19 cellular contexts compared by ENCODE assay signal in the genomic region with DNA sequence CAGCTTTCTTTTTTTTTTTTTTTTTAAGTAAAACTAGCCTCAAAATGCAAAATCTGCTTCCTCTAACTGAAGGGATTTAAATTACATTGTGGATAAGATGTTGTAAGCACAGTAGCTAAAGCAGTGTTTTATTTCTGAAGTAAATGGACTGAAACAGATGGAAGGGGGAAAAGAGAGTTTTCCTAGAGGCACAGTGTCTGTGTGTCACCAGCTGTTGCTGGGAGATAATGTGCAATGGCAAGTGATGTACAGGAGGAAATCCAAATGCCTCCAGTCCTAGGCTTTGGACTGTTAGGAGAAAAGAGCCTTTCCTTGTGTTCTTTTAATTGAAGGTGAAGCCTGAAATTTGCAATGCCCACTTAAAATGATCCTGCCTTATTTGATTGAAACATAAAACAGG.
DNase-seq lines count a peak whose midpoint lies in the region; ATAC-seq, FAIRE-seq and TF ChIP-seq lines count a peak whose summit lies in the region.
"Had no signal": no experiment of that assay in that cellular context is flagged by ENCODE, and none has a peak within 500 bp of the region (broad histone marks: within the 10 kb centered on the region; RNA-seq: fewer than 3 reads in every experiment).

No MANE protein-coding gene starts in this region.

- peak overlapping the region; percentile 64 for H3K4me2 ChIP-seq in OCI-LY7 (ENCODE audit: low read length)
- H3K4me2 ChIP-seq: PC-9 had no signal

- peak; percentile 55 for FAIRE-seq in D721Med (lab: Jason Lieb, UNC)
- FAIRE-seq: GM12892 had no signal

- no peaks in the 10 kb centered on the region for H3K9me2 ChIP-seq in OCI-LY7 (ENCODE audit: insufficient read depth, low read length)

- 0 out of 2 replicates have a peak, but pooled peaks cover 4% of the 10 kb centered on the region for H3K9me3 ChIP-seq in OCI-LY7 (ENCODE audit: low read length)
- H3K9me3 ChIP-seq: BE2C, Caco-2, HAP-1 had no signal

- no peak for ATAC-seq in GM18498 (IDR thresholded peaks at IDR 0.05; ENCODE audit: unreplicated experiment)
- no peak for ATAC-seq in GM21360 (IDR thresholded peaks at IDR 0.05; ENCODE audit: unreplicated experiment)
- ATAC-seq: T-helper 17 cell had no signal

- H3K4me3 Mint-ChIP-seq in Calu3 (ENCODE audit: low read depth, unreplicated experiment): no peak overlapping the region
- H3K4me3 Mint-ChIP-seq: CD4-positive, CD25-positive, alpha-beta regulatory T cell; T-helper 17 cell had no signal

- POLR2A ChIA-PET in OCI-LY7 (lab: Charles Lee): interaction anchor here (0.6 to 3.6 kb wide), 11 partner anchors 8 to 1087 kb away, joined by 3 to 18 read pairs (median 5); partner anchors contain the start of gene YIPF7

- TF ChIP-seq CTCF in D721Med (IDR thresholded peaks at IDR 0.05; ENCODE audit: insufficient read depth, missing control alignments) (no peak), OCI-LY7 (conservative IDR thresholded peaks at IDR 0.05; ENCODE audit: low read length) (no peak), Calu3 (IDR thresholded peaks at IDR 0.05; ENCODE audit: unreplicated experiment) (no peak)

- no peaks in the 10 kb centered on the region for H3K79me2 ChIP-seq in OCI-LY7 (ENCODE audit: insufficient read depth, low read depth, low read length)

- no TSS peak for BruUV-seq in OCI-LY7 (replicated peaks; lab: Mats Ljungman, UMichigan)
- no TSS peak for BruUV-seq in Calu3 (replicated peaks; lab: Mats Ljungman, UMichigan)

- no peaks in the 10 kb centered on the region for H3K4me1 Mint-ChIP-seq in Calu3 (ENCODE audit: low read depth, unreplicated experiment)
- H3K4me1 Mint-ChIP-seq: CD4-positive, CD25-positive, alpha-beta regulatory T cell; T-helper 17 cell had no signal

- CTCF ChIA-PET in OCI-LY7 (lab: Charles Lee; ENCODE audit: unreplicated experiment): no interaction called here
- CTCF ChIA-PET in Calu3 (lab: Charles Lee): interaction anchor here (0.6 kb wide), 1 partner anchor 22 kb away, joined by 3 read pairs; no protein-coding TSS in a partner anchor

- peak overlapping the region; percentile 69 for H3K27ac ChIP-seq in OCI-LY7 (ENCODE audit: low read depth, low read length, poor library complexity, severe bottlenecking)
- H3K27ac ChIP-seq: PC-9 had no signal

- intact Hi-C loops in OCI-LY7 (cut with micrococcal nuclease; ENCODE audit: unreplicated experiment): loop anchor here (2.0 kb wide), 1 partner anchor 42 kb away; no protein-coding TSS in a partner anchor
- intact Hi-C loops in Calu3 (cut with micrococcal nuclease; ENCODE audit: unreplicated experiment): no loop called here

- no peaks in the 10 kb centered on the region for H3K36me3 Mint-ChIP-seq in Calu3 (ENCODE audit: insufficient read depth, unreplicated experiment)
- H3K36me3 Mint-ChIP-seq: CD4-positive, CD25-positive, alpha-beta regulatory T cell had no signal

- peak overlapping the region; percentile 27; the same call in 1 of the 2 replicates for H2AFZ ChIP-seq in OCI-LY7 (ENCODE audit: low read length)
- H2AFZ ChIP-seq: PC-9 had no signal

- H4K20me1 ChIP-seq in OCI-LY7 (ENCODE audit: insufficient read depth, low read length): no peaks in the 10 kb centered on the region

- H3K4me1 ChIP-seq in OCI-LY7 (ENCODE audit: insufficient read depth, low read length, poor library complexity, severe bottlenecking): peaks cover 45% of the 10 kb centered on the region
- H3K4me1 ChIP-seq: BE2C, Caco-2, HAP-1 had no signal

- no peak overlapping the region for H3K4me3 ChIP-seq in OCI-LY7 (ENCODE audit: low read depth, low read length, poor library complexity, severe bottlenecking)
- H3K4me3 ChIP-seq: HAP-1, PC-9 had no signal

- H3K27me3 Mint-ChIP-seq in Calu3 (ENCODE audit: unreplicated experiment): no peaks in the 10 kb centered on the region
- H3K27me3 Mint-ChIP-seq: CD4-positive, CD25-positive, alpha-beta regulatory T cell; T-helper 17 cell had no signal

- peaks cover 5% of the 10 kb centered on the region for H3K9me3 Mint-ChIP-seq in Calu3 (ENCODE audit: low read depth, unreplicated experiment)

- peaks cover 4% of the 10 kb centered on the region for H3K36me3 ChIP-seq in OCI-LY7 (ENCODE audit: insufficient read depth, low read length)
- H3K36me3 ChIP-seq: BE2C, HAP-1 had no signal

- H3K27ac Mint-ChIP-seq in Calu3 (ENCODE audit: unreplicated experiment): no peak overlapping the region
- H3K27ac Mint-ChIP-seq: CD4-positive, CD25-positive, alpha-beta regulatory T cell; T-helper 17 cell had no signal

- DNase-seq in D721Med (ENCODE audit: insufficient read length, low spot score) (no peak), NCI-H1694 treated with DMSO at 0.1 percent for 48 hours (lab: John Stamatoyannopoulos, UW) (peak; percentile 69), OCI-LY7 (ENCODE audit: low spot score) (no peak), inferior parietal cortex (ENCODE audit: extremely low spot score) (peak; percentile 32), Calu3 (no peak), RKO (ENCODE audit: low spot score) (no peak)
- DNase-seq: BE2C; Caco-2; CD4-positive, CD25-positive, alpha-beta regulatory T cell; NCI-H1105 treated with DMSO at 0.1 percent for 48 hours; NCI-H187 treated with DMSO at 0.1 percent for 48 hours; NCI-H446 treated with DMSO at 0.1 percent for 48 hours; NCI-H748 treated with DMSO at 0.1 percent for 48 hours; PC-9; T-helper 17 cell had no signal

Comparison
In these comparisons a context has a peak if more than half of its experiments do, and no peak if none do; other contexts are left out.
1. DNase-seq: peak in NCI-H1694 treated with DMSO at 0.1 percent for 48 hours (single experiment) and inferior parietal cortex (single experiment); none in D721Med (single experiment), OCI-LY7 (single experiment), Calu3 (single experiment) and RKO (single experiment).